11 cellular contexts compared by ENCODE assay signal in genomic region chr22:19673660-19674059, GRCh38. TPM values are rescaled to one million over a fixed set of nuclear protein-coding genes. Genes with fewer than 3 reads are reported as not detected.
"Had no signal": no experiment of that assay in that cellular context is flagged by ENCODE, and none has a peak within 500 bp of the region (broad histone marks: within the 10 kb centered on the region; RNA-seq: fewer than 3 reads in every experiment).

No MANE protein-coding gene starts in this region.

- H3K4me3 ChIP-seq: GM23248, GM23338, HAP-1 had no signal

- H2AFZ ChIP-seq: GM23248, GM23338 had no signal

- H3K4me3 Mint-ChIP-seq: GM23338, H9, HFFc6 had no signal

- H3K9me3 Mint-ChIP-seq: H9 had no signal

- H3K27ac ChIP-seq: GM23248 had no signal

- H3K27ac Mint-ChIP-seq: GM23338, H9, HFFc6 had no signal

- H3K36me3 ChIP-seq: HAP-1 had no signal

- H3K9ac ChIP-seq: GM23248 had no signal

- FAIRE-seq: H1, H54 had no signal

- ATAC-seq: GM23338, HCT116 had no signal

- H3K4me1 ChIP-seq: HAP-1 had no signal

- H3K4me2 ChIP-seq: GM23338 had no signal

- DNase-seq: GM23248, GOT3, H7, H9, HCEC 1CT, HFFc6 had no signal

RNA-seq across cellular contexts. Expression of gene GP1BB, which starts 49.7 kb away (rescaled TPM):
- total RNA-seq: H1 had no signal
